In the genomic region with DNA sequence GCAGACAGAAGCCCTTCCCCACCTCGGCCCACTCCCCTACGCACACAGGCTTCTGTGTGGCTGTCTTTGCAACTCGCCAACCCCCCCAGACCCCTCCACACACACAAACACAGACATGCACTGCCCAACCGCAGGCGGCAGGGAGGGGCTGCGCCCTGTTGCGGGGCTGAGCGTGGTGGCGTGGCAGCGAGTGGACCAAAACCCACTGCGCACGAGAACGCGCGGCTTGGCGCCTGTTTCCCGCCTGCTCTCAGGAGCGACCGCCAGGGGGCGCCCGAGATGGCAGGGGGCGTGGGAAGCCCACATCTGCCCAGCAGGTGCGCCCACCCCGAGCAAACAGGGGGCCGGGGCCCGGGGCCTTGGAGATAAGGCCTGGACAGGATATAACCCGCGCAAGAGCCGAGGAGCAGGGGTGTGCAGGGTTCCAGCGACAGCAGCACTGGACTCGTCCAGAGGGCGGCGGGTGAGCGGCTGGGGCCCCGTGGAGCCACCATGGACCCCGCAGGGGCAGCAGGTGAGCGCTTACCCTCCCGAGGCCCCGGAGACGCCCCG, we compare ENCODE assay signal across 7 cellular contexts. TPM values are rescaled to one million over a fixed set of nuclear protein-coding genes. Genes with fewer than 3 reads are reported as not detected.
DNase-seq lines count a peak whose midpoint lies in the region; ATAC-seq and TF ChIP-seq lines count a peak whose summit lies in the region.

A gene with protein sequence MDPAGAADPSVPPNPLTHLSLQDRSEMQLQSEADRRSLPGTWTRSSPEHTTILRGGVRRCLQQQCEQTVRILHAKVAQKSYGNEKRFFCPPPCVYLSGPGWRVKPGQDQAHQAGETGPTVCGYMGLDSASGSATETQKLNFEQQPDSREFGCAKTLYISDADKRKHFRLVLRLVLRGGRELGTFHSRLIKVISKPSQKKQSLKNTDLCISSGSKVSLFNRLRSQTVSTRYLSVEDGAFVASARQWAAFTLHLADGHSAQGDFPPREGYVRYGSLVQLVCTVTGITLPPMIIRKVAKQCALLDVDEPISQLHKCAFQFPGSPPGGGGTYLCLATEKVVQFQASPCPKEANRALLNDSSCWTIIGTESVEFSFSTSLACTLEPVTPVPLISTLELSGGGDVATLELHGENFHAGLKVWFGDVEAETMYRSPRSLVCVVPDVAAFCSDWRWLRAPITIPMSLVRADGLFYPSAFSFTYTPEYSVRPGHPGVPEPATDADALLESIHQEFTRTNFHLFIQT (plus strand): TSS at position 410 of the 552 bp plus-strand sequence. CDS start 83 bp downstream, at position 493.

- H3K4me3 ChIP-seq in esophagus muscularis mucosa (no peak within 1 kb of the TSS), gastrocnemius medialis (no peak within 1 kb of the TSS)

- ATAC-seq in gastrocnemius medialis (no peak), GM21786 (IDR thresholded peaks at IDR 0.05; ENCODE audit: unreplicated experiment) (no peak)

- H3K27ac Mint-ChIP-seq in HFFc6, result no peak within 1 kb of the TSS

- TF ChIP-seq CTCF in HFFc6 (IDR thresholded peaks at IDR 0.05), result peak; percentile 96
- peak; percentile 50 to 85 (median 73) for TF ChIP-seq CTCF in esophagus muscularis mucosa (IDR thresholded peaks at IDR 0.05)
- TF ChIP-seq CTCF in gastrocnemius medialis (IDR thresholded peaks at IDR 0.05 in 4 of 5, conservative IDR thresholded peaks at IDR 0.05 in 1 of 5), result peak; percentile 48 to 81 (median 62)

- no peaks in the 10 kb centered on the region for H3K9me3 ChIP-seq in esophagus muscularis mucosa
- H3K9me3 ChIP-seq in gastrocnemius medialis, result no peaks in the 10 kb centered on the region

- intact Hi-C loops in esophagus muscularis mucosa (cut with DNase I) (no loop called here), gastrocnemius medialis (cut with DNase I; ENCODE audit: low total_unique reads) (no loop called here)

- in situ Hi-C loops in gastrocnemius medialis (cut with MboI; ENCODE audit: low sequenced_read_pairs in 4 of 4), result loop anchor here in 1 of 4 donors (10.0 kb wide), 1 partner anchor 262 kb away; no protein-coding TSS in a partner anchor

- H3K27me3 Mint-ChIP-seq in HFFc6 (ENCODE audit: insufficient read depth), result peaks cover 33% of the 10 kb centered on the region

- no peak for DNase-seq in HFFc6
- DNase-seq in activated CD4-positive, alpha-beta T cell treated with anti-CD3 and anti-CD28 coated beads, Interleukin-2, amount 50 U/mL, for 1 hour, result peak; percentile 38
- no peak for DNase-seq in esophagus muscularis mucosa (ENCODE audit: extremely low spot score)
- no peak for DNase-seq in gastrocnemius medialis
- DNase-seq in DMS153 (lab: John Stamatoyannopoulos, UW), result no peak
- DNase-seq in H4 (ENCODE audit: low spot score), result no peak

- no peak for TF ChIP-seq EP300 in esophagus muscularis mucosa (IDR thresholded peaks at IDR 0.05)

- H3K27me3 ChIP-seq in esophagus muscularis mucosa (peaks cover 0 to 79% (median 14%) of the 10 kb centered on the region in 4 donors), gastrocnemius medialis (peaks cover 12 to 29% (median 17%) of the 10 kb centered on the region in 3 donors)

- WGBS in esophagus muscularis mucosa, result 42% methylated on average over 13 of the region's 41 CpGs

- no peak within 1 kb of the TSS for H3K4me3 Mint-ChIP-seq in HFFc6

- peaks cover 0 to 17% (median 11%) of the 10 kb centered on the region in 4 donors for H3K4me1 ChIP-seq in esophagus muscularis mucosa
- H3K4me1 ChIP-seq in gastrocnemius medialis, result peaks cover 0 to 9% of the 10 kb centered on the region in 2 donors

- H3K36me3 ChIP-seq in esophagus muscularis mucosa (no peaks in the 10 kb centered on the region), gastrocnemius medialis (no peaks in the 10 kb centered on the region)

- no peaks in the 10 kb centered on the region; the same call in 1 of the 2 replicates for H3K9me3 Mint-ChIP-seq in HFFc6

- H3K4me1 Mint-ChIP-seq in HFFc6 (ENCODE audit: low read depth), result peaks cover 20% of the 10 kb centered on the region

- TF ChIP-seq POLR2A in esophagus muscularis mucosa (IDR thresholded peaks at IDR 0.05; ENCODE audit: low read depth) (no peak), gastrocnemius medialis (IDR thresholded peaks at IDR 0.05) (no peak)

- H3K27ac ChIP-seq in esophagus muscularis mucosa (replicated peaks in 1 of 4) (no peak within 1 kb of the TSS), gastrocnemius medialis (no peak within 1 kb of the TSS)

- H3K36me3 Mint-ChIP-seq in HFFc6 (ENCODE audit: low read depth), result no peaks in the 10 kb centered on the region

RNA-seq across cellular contexts. Expression of the gene that starts here (rescaled TPM):
- total RNA-seq in HFFc6 (2021; fragmentation: NEBNext Ultra II Directional; extraction: Animal tissue kit (Norgen Biotek cat#: 25700)), result not detected
- not detected for total RNA-seq in esophagus muscularis mucosa
- not detected for total RNA-seq in gastrocnemius medialis
- not detected in 2 replicates for total RNA-seq in H4 (2014; rRNA removed; shearing (Covaris generic))
